2 cellular contexts compared by ENCODE assay signal in the genomic region with DNA sequence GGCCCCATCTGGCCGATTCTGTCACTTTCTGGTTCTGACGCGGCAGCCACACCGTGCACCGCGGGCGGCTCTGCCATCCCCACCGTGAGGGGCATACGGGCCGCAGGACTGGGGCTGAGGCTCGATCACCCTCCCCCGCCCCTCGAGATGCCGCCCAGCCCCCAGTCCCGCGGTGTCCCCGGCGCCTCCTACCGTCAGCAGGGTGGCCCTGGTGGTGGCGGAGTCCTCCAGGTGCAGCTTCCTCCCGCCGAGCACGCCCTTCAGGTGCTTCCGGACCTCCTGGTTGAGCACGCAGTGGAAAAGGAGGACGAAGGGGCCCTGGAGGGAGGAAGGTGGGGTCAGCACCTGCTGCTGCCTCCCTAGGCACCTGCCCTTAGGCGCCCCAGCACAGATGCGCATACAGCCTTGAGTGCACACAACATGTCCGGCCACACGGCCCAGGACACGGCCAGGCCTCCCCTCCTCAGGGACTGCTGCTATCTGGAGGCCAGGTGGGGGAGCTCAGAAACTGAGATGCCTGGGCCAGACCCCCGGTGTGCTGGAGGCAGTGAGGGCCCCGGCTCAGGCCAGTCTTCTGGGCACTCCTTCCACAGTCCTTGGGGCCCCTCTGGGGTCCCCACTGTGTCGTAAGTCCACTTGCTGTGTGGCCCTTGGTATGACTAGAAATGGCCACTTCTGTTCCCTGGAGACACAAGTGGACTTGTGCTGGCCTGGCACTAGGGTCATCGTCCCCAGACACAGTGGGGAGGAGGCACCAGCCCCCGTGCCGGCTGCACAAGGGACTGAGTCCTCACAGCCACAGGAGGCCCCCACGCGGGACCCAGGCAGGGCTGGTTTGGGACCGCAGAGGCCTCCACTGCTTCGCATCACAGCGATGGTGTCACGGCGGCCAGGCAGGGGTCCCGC.
TF ChIP-seq lines count a peak whose summit lies in the region.

No MANE protein-coding gene starts in this region.

TF ChIP-seq in SK-N-SH treated with all-trans-retinoic acid at 6 μM for 48 hours, 23 proteins besides CTCF, POLR2A, EP300 and RAD21:
- TF ChIP-seq, protein P1, sequence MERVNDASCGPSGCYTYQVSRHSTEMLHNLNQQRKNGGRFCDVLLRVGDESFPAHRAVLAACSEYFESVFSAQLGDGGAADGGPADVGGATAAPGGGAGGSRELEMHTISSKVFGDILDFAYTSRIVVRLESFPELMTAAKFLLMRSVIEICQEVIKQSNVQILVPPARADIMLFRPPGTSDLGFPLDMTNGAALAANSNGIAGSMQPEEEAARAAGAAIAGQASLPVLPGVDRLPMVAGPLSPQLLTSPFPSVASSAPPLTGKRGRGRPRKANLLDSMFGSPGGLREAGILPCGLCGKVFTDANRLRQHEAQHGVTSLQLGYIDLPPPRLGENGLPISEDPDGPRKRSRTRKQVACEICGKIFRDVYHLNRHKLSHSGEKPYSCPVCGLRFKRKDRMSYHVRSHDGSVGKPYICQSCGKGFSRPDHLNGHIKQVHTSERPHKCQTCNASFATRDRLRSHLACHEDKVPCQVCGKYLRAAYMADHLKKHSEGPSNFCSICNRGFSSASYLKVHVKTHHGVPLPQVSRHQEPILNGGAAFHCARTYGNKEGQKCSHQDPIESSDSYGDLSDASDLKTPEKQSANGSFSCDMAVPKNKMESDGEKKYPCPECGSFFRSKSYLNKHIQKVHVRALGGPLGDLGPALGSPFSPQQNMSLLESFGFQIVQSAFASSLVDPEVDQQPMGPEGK (CRISPR knock-in tag; IDR thresholded peaks at IDR 0.05; ENCODE audit: borderline replicate concordance), result no peak
- TF ChIP-seq ESRRG (CRISPR knock-in tag; IDR thresholded peaks at IDR 0.05), result no peak
- TF ChIP-seq TOX (CRISPR knock-in tag; IDR thresholded peaks at IDR 0.05; ENCODE audit: borderline replicate concordance), result no peak
- no peak for TF ChIP-seq OSR1 (CRISPR knock-in tag; IDR thresholded peaks at IDR 0.05)
- no peak for TF ChIP-seq BACH2 (CRISPR knock-in tag; IDR thresholded peaks at IDR 0.05; ENCODE audit: borderline replicate concordance)
- TF ChIP-seq ZFP30 (CRISPR knock-in tag; IDR thresholded peaks at IDR 0.05), result no peak
- no peak for TF ChIP-seq RARB (CRISPR knock-in tag; IDR thresholded peaks at IDR 0.05)
TF ChIP-seq in SK-N-SH treated with all-trans-retinoic acid at 6 μM for 48 hours: peak in this region for 0.

TF ChIP-seq in SK-N-SH, 30 proteins besides CTCF, POLR2A, EP300 and RAD21:
- TF ChIP-seq, protein P2, sequence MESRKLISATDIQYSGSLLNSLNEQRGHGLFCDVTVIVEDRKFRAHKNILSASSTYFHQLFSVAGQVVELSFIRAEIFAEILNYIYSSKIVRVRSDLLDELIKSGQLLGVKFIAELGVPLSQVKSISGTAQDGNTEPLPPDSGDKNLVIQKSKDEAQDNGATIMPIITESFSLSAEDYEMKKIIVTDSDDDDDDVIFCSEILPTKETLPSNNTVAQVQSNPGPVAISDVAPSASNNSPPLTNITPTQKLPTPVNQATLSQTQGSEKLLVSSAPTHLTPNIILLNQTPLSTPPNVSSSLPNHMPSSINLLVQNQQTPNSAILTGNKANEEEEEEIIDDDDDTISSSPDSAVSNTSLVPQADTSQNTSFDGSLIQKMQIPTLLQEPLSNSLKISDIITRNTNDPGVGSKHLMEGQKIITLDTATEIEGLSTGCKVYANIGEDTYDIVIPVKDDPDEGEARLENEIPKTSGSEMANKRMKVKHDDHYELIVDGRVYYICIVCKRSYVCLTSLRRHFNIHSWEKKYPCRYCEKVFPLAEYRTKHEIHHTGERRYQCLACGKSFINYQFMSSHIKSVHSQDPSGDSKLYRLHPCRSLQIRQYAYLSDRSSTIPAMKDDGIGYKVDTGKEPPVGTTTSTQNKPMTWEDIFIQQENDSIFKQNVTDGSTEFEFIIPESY (IDR thresholded peaks at IDR 0.05; ENCODE audit: borderline replicate concordance, low read depth), result no peak
- TF ChIP-seq RCOR1 (IDR thresholded peaks at IDR 0.05; ENCODE audit: low read length) (no peak), ELF1 (IDR thresholded peaks at IDR 0.05) (no peak), RFX5 (IDR thresholded peaks at IDR 0.05; ENCODE audit: low read length) (no peak), NFIC (IDR thresholded peaks at IDR 0.05; ENCODE audit: borderline replicate concordance) (no peak), SMC3 (IDR thresholded peaks at IDR 0.05; ENCODE audit: low read depth, low read length) (no peak), JUND (IDR thresholded peaks at IDR 0.05) (no peak)
- TF ChIP-seq, protein P3, sequence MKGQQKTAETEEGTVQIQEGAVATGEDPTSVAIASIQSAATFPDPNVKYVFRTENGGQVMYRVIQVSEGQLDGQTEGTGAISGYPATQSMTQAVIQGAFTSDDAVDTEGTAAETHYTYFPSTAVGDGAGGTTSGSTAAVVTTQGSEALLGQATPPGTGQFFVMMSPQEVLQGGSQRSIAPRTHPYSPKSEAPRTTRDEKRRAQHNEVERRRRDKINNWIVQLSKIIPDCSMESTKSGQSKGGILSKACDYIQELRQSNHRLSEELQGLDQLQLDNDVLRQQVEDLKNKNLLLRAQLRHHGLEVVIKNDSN (IDR thresholded peaks at IDR 0.05; ENCODE audit: borderline replicate concordance, low read depth), result no peak
- TF ChIP-seq, protein P4, sequence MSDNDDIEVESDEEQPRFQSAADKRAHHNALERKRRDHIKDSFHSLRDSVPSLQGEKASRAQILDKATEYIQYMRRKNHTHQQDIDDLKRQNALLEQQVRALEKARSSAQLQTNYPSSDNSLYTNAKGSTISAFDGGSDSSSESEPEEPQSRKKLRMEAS (IDR thresholded peaks at IDR 0.05; ENCODE audit: low read depth), result no peak
